Comparison of ENCODE assay signal across 23 cellular contexts in genomic region chr11:116680349-116681125, GRCh38.
"Had no signal": no experiment of that assay in that cellular context is flagged by ENCODE, and none has a peak within 500 bp of the region (broad histone marks: within the 10 kb centered on the region; RNA-seq: fewer than 3 reads in every experiment).

No MANE protein-coding gene starts in this region.

- H3K9me3 ChIP-seq: adrenal gland, ascending aorta, gastrocnemius medialis, right lobe of liver, testis, vagina had no signal

- DNase-seq: activated CD4-positive, alpha-beta T cell treated with anti-CD3 and anti-CD28 coated beads, Interleukin-2, amount 50 U/mL, for 1 hour; activated T-cell treated with anti-CD3 and anti-CD28 coated beads, Interleukin-2, amount 50 U/mL, for 1 hour; adrenal gland; central memory CD4-positive, alpha-beta T cell; effector memory CD4-positive, alpha-beta T cell; gastrocnemius medialis; heart left ventricle; left cardiac atrium; small intestine; stimulated activated CD4-positive, alpha-beta T cell treated with anti-CD3 and anti-CD28 coated beads, Interleukin-15, amount 100 ng/mL, for 24 hours; stimulated activated naive CD4-positive, alpha-beta T cell; testis; trophoblast cell had no signal

- H3K27ac Mint-ChIP-seq: activated naive CD4-positive, alpha-beta T cell treated with anti-CD3 and anti-CD28 coated beads, Interleukin-2, amount 50 U/mL, for 72 hours; natural killer cell treated with Interleukin-12 subunit alpha and Interleukin-12 subunit beta and Interleukin-15 and Interleukin-18, amount 100 ng/mL, for 72 hours; T-helper 2 cell treated with Interferon-gamma antibody and Interleukin-4, amounts not matched to agents 5 μg/mL and 100 μg/mL, for 36 hours had no signal

- H3K27me3 ChIP-seq: adrenal gland, ascending aorta, gastrocnemius medialis, right lobe of liver, testis, vagina had no signal

- H3K4me3 ChIP-seq: adrenal gland, ascending aorta, esophagus muscularis mucosa, gastrocnemius medialis, heart left ventricle, right lobe of liver, testis, vagina had no signal

- H3K4me3 Mint-ChIP-seq: natural killer cell treated with Interleukin-12 subunit alpha and Interleukin-12 subunit beta and Interleukin-15 and Interleukin-18, amount 100 ng/mL, for 72 hours; T-helper 2 cell treated with Interferon-gamma antibody and Interleukin-4, amounts not matched to agents 5 μg/mL and 100 μg/mL, for 36 hours had no signal

- H2AFZ ChIP-seq: parathyroid adenoma had no signal

- ATAC-seq: activated CD4-positive, CD25-positive, alpha-beta regulatory T cell treated with anti-CD3 and anti-CD28 coated beads, Interleukin-2, amount 50 U/mL, for 24 hours; gastrocnemius medialis; heart left ventricle; left cardiac atrium; natural killer cell treated with Interleukin-12 subunit alpha and Interleukin-12 subunit beta and Interleukin-15 and Interleukin-18, amount 100 ng/mL, for 72 hours; right lobe of liver had no signal

- H3K36me3 Mint-ChIP-seq: activated naive CD4-positive, alpha-beta T cell treated with anti-CD3 and anti-CD28 coated beads, Interleukin-2, amount 50 U/mL, for 72 hours; natural killer cell treated with Interleukin-12 subunit alpha and Interleukin-12 subunit beta and Interleukin-15 and Interleukin-18, amount 100 ng/mL, for 72 hours had no signal

- H3K79me2 ChIP-seq: parathyroid adenoma had no signal

- H3K9me3 Mint-ChIP-seq: T-helper 2 cell treated with Interferon-gamma antibody and Interleukin-4, amounts not matched to agents 5 μg/mL and 100 μg/mL, for 36 hours had no signal

- H3K4me1 ChIP-seq: adrenal gland, ascending aorta, esophagus muscularis mucosa, gastrocnemius medialis, heart left ventricle, parathyroid adenoma, right lobe of liver, testis, vagina had no signal

- H3K9ac ChIP-seq: parathyroid adenoma had no signal

- H3K36me3 ChIP-seq: adrenal gland, ascending aorta, esophagus muscularis mucosa, gastrocnemius medialis, heart left ventricle, right lobe of liver, vagina had no signal

- H3K27ac ChIP-seq: adrenal gland, ascending aorta, esophagus muscularis mucosa, gastrocnemius medialis, heart left ventricle, parathyroid adenoma, right lobe of liver, testis, vagina, VCaP had no signal
